ENCODE assay signal across 1 cellular context in the genomic region with DNA sequence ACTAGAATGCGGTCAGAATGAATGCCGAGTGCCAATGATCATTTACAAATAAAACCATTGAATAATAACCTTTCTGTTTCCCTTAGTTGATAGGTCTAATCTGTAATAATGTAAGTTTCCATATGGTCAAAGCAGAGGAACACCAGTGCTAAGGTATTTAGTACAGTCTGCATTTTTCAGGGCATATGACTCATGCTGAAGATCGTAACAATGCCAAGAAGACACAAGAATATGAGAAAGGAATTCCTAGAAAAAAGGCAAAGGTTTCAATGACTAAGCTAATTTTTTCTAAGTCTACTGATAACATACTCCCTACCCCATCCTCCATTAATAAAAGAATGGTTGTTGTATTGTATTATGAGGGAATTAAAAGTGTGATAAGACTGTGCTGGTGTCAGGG.
A peak's percentile ranks its signal among the peaks of the same experiment; 100 is the strongest.
TF ChIP-seq lines count a peak whose summit lies in the region.

No MANE protein-coding gene starts in this region.

TF ChIP-seq in endothelial cell of umbilical vein, 7 proteins besides CTCF, POLR2A, EP300 and RAD21:
- TF ChIP-seq JUN (IDR thresholded peaks at IDR 0.05; ENCODE audit: borderline replicate concordance, insufficient read depth, insufficient read length, low read depth) (peak; percentile 77), EZH2 (IDR thresholded peaks at IDR 0.05; ENCODE audit: borderline replicate concordance, low read depth, low read length, severe bottlenecking) (no peak), POLR2AphosphoS5 (IDR thresholded peaks at IDR 0.05; ENCODE audit: insufficient read depth, low read depth, low read length) (no peak), MYC (IDR thresholded peaks at IDR 0.05; ENCODE audit: low read depth, low read length) (no peak), GATA2 (IDR thresholded peaks at IDR 0.05; ENCODE audit: insufficient read depth, insufficient read length, low read depth, low read length) (no peak), FOS (IDR thresholded peaks at IDR 0.05; ENCODE audit: borderline replicate concordance, insufficient read depth, low read length) (peak; percentile 71)
- TF ChIP-seq, protein P1, sequence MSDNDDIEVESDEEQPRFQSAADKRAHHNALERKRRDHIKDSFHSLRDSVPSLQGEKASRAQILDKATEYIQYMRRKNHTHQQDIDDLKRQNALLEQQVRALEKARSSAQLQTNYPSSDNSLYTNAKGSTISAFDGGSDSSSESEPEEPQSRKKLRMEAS (IDR thresholded peaks at IDR 0.05; ENCODE audit: insufficient read depth, insufficient read length): no peak
